In genomic region chr7:15314922-15315321, GRCh38 we compare ENCODE assay signal across 6 cellular contexts.
"Had no signal": no experiment of that assay in that cellular context is flagged by ENCODE, and none has a peak within 500 bp of the region (broad histone marks: within the 10 kb centered on the region; RNA-seq: fewer than 3 reads in every experiment).

No MANE protein-coding gene starts in this region.

- H3K4me3 ChIP-seq: K562 had no signal

- DNase-seq: IMR-90, KBM-7, KG1 had no signal

- ATAC-seq: K562 had no signal

- FAIRE-seq: HTR-8/SVneo, K562 had no signal

- H3K27ac ChIP-seq: HL-60 had no signal
